ENCODE assay signal across 17 cellular contexts in the genomic region with DNA sequence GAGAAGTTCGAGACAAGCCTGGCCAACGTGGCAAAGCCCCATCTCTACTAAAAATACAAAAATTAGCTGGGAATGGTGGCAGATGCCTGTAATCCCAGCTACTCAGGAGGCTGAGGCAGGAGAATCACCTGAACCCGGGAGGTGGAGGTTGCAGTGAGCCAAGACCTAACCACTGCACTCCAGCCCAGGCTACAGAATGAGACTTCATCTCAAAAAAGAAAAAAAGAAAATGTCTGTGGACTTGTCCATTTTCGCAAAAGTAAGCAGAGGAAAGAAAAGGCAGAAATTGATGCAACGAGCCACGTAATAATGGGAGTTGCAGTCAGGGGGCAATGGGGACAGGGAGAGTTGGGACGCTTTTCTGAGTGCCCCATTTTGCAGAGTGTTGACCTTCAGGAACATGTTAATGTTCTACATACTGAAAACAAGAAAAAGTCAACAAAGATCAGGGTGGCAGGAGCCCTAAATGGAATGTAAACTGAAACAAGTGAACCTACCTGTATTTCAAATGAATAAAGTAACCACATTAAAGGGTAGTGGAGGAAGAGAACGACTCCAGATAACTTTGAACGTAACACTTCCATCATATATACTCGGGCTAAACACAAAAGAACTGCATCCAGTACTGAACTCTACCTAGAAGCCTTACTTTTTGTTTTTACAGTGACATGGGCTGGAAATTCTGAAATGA.
DNase-seq lines count a peak whose midpoint lies in the region; ATAC-seq and TF ChIP-seq lines count a peak whose summit lies in the region.
"Had no signal": no experiment of that assay in that cellular context is flagged by ENCODE, and none has a peak within 500 bp of the region (broad histone marks: within the 10 kb centered on the region; RNA-seq: fewer than 3 reads in every experiment).

No MANE protein-coding gene starts in this region.

- H2BK15ac ChIP-seq in mesenchymal stem cell (ENCODE audit: low read depth, poor library complexity, severe bottlenecking): no peak overlapping the region

- no peak overlapping the region for H4K91ac ChIP-seq in mesenchymal stem cell (ENCODE audit: low read length)

- H3K36me3 ChIP-seq in ACC112 (ENCODE audit: insufficient read depth, low read length) (no peaks in the 10 kb centered on the region), colonic mucosa (no peaks in the 10 kb centered on the region), mesenchymal stem cell (ENCODE audit: control insufficient read depth in 1 of 2, insufficient read depth in 2 of 2, low read depth in 1 of 2, low read length in 2 of 2) (no peaks in the 10 kb centered on the region)
- H3K36me3 ChIP-seq: vagina had no signal

- no peak overlapping the region for H3K23ac ChIP-seq in mesenchymal stem cell (ENCODE audit: low read length in 2 of 2)

- H3K4me3 ChIP-seq in ACC112 (ENCODE audit: low read depth, low read length): no peak overlapping the region
- H3K4me3 ChIP-seq in colonic mucosa: no peak overlapping the region
- H3K4me3 ChIP-seq in mesenchymal stem cell (ENCODE audit: insufficient read depth in 1 of 2, low read depth in 1 of 2, low read length in 2 of 2): no peak overlapping the region
- H3K4me3 ChIP-seq: coronary artery, vagina had no signal

- no peak overlapping the region for H2BK12ac ChIP-seq in mesenchymal stem cell (ENCODE audit: low read length in 2 of 2)

- no peak overlapping the region for H2BK120ac ChIP-seq in mesenchymal stem cell (ENCODE audit: low read depth, low read length)

- H3K4ac ChIP-seq in mesenchymal stem cell (ENCODE audit: low read depth in 1 of 2, low read length in 2 of 2): no peak overlapping the region

- no peaks in the 10 kb centered on the region for H3K79me1 ChIP-seq in mesenchymal stem cell (replicated peaks; ENCODE audit: low read length, poor library complexity, severe bottlenecking)

- H3K18ac ChIP-seq in mesenchymal stem cell (ENCODE audit: low read depth in 1 of 2, low read length in 2 of 2): no peak overlapping the region

- no peak overlapping the region for H3K4me2 ChIP-seq in mesenchymal stem cell (ENCODE audit: low read length, poor library complexity, severe bottlenecking)

- H3K9ac ChIP-seq in colonic mucosa (ENCODE audit: low read depth in 2 of 2, low read length in 2 of 2): no peak overlapping the region
- no peak overlapping the region for H3K9ac ChIP-seq in mesenchymal stem cell (ENCODE audit: low read length)
- H3K9ac ChIP-seq: parathyroid adenoma had no signal

- H3K27ac ChIP-seq in ACC112 (ENCODE audit: low read depth, low read length) (peak overlapping the region; percentile 95), colonic mucosa (peak overlapping the region; percentile 57), mesenchymal stem cell (ENCODE audit: low read length, poor library complexity, severe bottlenecking) (peak overlapping the region; percentile 39)
- H3K27ac ChIP-seq: parathyroid adenoma, vagina had no signal

- in situ Hi-C loops in GM13976 (cut with MboI; ENCODE audit: low sequenced_read_pairs, unreplicated experiment) (loop anchor here (10.0 kb wide), 1 partner anchor 110 kb away; a partner anchor contains a TSS), GM13977 (cut with MboI; ENCODE audit: low pct_unique_long_range_greater_than_20kb, low sequenced_read_pairs, unreplicated experiment) (loop anchor here (10.0 kb wide), 1 partner anchor 110 kb away; a partner anchor contains a TSS)

- 84% methylated on average over 5 of the region's 10 CpGs for WGBS in mesenchymal stem cell

- no peak overlapping the region for H2BK5ac ChIP-seq in mesenchymal stem cell (ENCODE audit: low read depth, low read length, poor library complexity, severe bottlenecking)

- H3K27me3 ChIP-seq in ACC112 (ENCODE audit: insufficient read depth, low read length) (no peaks in the 10 kb centered on the region), colonic mucosa (no peaks in the 10 kb centered on the region), mesenchymal stem cell (ENCODE audit: control insufficient read depth in 1 of 2, insufficient read depth in 1 of 2, low read length in 2 of 2) (peaks cover 0 to 35% of the 10 kb centered on the region in 2 experiments)
- H3K27me3 ChIP-seq: vagina had no signal

- TF ChIP-seq CTCF in colonic mucosa (IDR thresholded peaks at IDR 0.05): no peak
- TF ChIP-seq CTCF in GM13976 (IDR thresholded peaks at IDR 0.05; ENCODE audit: borderline replicate concordance, control extremely low read depth, extremely low read depth, insufficient read depth, missing control alignments): no peak
- no peak for TF ChIP-seq CTCF in GM13977 (IDR thresholded peaks at IDR 0.05; ENCODE audit: extremely low read depth, insufficient read depth, missing control alignments)

- H4K8ac ChIP-seq in mesenchymal stem cell (ENCODE audit: low read length): no peak overlapping the region

- H3K79me2 ChIP-seq in ACC112 (ENCODE audit: control insufficient read depth, insufficient read depth, low read length, unreplicated experiment): no peaks in the 10 kb centered on the region
- H3K79me2 ChIP-seq: parathyroid adenoma had no signal

- peaks cover 60% of the 10 kb centered on the region for H3K4me1 ChIP-seq in ACC112 (ENCODE audit: control insufficient read depth, insufficient read depth, low read length, unreplicated experiment)
- no peaks in the 10 kb centered on the region for H3K4me1 ChIP-seq in colonic mucosa
- H3K4me1 ChIP-seq in mesenchymal stem cell (ENCODE audit: control insufficient read depth, insufficient read depth, low read depth, low read length): peaks cover 28% of the 10 kb centered on the region
- H3K4me1 ChIP-seq: parathyroid adenoma, vagina had no signal

- intact Hi-C loops in colonic mucosa (cut with DNase I): no loop called here

- H2AK5ac ChIP-seq in mesenchymal stem cell (ENCODE audit: low read length, severe bottlenecking): peak overlapping the region; percentile 99

- DNase-seq in HuH-7.5 (ENCODE audit: low spot score) (peak; percentile 42), colonic mucosa (no peak), mesenchymal stem cell (no peak), GM13976 (ENCODE audit: low spot score) (no peak), GM13977 (ENCODE audit: low spot score) (no peak)
- DNase-seq: activated CD4-positive, CD25-positive, alpha-beta regulatory T cell treated with anti-CD3 and anti-CD28 coated beads, Interleukin-2, amount 50 U/mL, for 72 hours; aorta; COR-L47; islet precursor cell; NCI-H146; NCI-H345 had no signal

- H3K14ac ChIP-seq in mesenchymal stem cell (ENCODE audit: low read length in 2 of 2): no peak overlapping the region

- no peak overlapping the region for H2AFZ ChIP-seq in ACC112 (ENCODE audit: low read length, unreplicated experiment)
- H2AFZ ChIP-seq in mesenchymal stem cell (ENCODE audit: low read depth, low read length): no peak overlapping the region
- H2AFZ ChIP-seq: parathyroid adenoma had no signal

- ATAC-seq in SK-N-SH treated with all-trans-retinoic acid at 6 μM for 48 hours: no peak
- no peak for ATAC-seq in HG02981 (IDR thresholded peaks at IDR 0.05; ENCODE audit: unreplicated experiment)

- H3K9me3 ChIP-seq in colonic mucosa (no peaks in the 10 kb centered on the region), mesenchymal stem cell (ENCODE audit: control insufficient read depth, low read length) (no peaks in the 10 kb centered on the region)
- H3K9me3 ChIP-seq: vagina had no signal

TF ChIP-seq in SK-N-SH treated with all-trans-retinoic acid at 6 μM for 48 hours, 23 proteins besides CTCF, POLR2A, EP300 and RAD21 (continues in another document):
- no peak for TF ChIP-seq TOX (CRISPR knock-in tag; IDR thresholded peaks at IDR 0.05; ENCODE audit: borderline replicate concordance)
- TF ChIP-seq ARNTL (CRISPR knock-in tag; IDR thresholded peaks at IDR 0.05; ENCODE audit: borderline replicate concordance, low read depth): no peak
- no peak for TF ChIP-seq CSDC2 (CRISPR knock-in tag; IDR thresholded peaks at IDR 0.05)
- TF ChIP-seq, protein P1, sequence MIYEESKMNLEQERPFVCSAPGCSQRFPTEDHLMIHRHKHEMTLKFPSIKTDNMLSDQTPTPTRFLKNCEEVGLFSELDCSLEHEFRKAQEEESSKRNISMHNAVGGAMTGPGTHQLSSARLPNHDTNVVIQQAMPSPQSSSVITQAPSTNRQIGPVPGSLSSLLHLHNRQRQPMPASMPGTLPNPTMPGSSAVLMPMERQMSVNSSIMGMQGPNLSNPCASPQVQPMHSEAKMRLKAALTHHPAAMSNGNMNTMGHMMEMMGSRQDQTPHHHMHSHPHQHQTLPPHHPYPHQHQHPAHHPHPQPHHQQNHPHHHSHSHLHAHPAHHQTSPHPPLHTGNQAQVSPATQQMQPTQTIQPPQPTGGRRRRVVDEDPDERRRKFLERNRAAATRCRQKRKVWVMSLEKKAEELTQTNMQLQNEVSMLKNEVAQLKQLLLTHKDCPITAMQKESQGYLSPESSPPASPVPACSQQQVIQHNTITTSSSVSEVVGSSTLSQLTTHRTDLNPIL (CRISPR knock-in tag; IDR thresholded peaks at IDR 0.05; ENCODE audit: low read depth): no peak
- TF ChIP-seq, protein P2, sequence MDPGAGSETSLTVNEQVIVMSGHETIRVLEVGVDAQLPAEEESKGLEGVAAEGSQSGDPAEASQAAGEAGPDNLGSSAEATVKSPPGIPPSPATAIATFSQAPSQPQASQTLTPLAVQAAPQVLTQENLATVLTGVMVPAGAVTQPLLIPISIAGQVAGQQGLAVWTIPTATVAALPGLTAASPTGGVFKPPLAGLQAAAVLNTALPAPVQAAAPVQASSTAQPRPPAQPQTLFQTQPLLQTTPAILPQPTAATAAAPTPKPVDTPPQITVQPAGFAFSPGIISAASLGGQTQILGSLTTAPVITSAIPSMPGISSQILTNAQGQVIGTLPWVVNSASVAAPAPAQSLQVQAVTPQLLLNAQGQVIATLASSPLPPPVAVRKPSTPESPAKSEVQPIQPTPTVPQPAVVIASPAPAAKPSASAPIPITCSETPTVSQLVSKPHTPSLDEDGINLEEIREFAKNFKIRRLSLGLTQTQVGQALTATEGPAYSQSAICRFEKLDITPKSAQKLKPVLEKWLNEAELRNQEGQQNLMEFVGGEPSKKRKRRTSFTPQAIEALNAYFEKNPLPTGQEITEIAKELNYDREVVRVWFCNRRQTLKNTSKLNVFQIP (CRISPR knock-in tag; IDR thresholded peaks at IDR 0.05; ENCODE audit: borderline replicate concordance, low read depth): no peak
- TF ChIP-seq SNAI2 (CRISPR knock-in tag; IDR thresholded peaks at IDR 0.05): no peak

Comparison
In these comparisons a context has a peak if more than half of its experiments do, and no peak if none do; other contexts are left out.
1. H3K27ac ChIP-seq: peak in every context shown above with its lines; median percentile 95 in ACC112; 57 in colonic mucosa; 39 in mesenchymal stem cell.